Comparison of ENCODE assay signal across 16 cellular contexts in the genomic region with DNA sequence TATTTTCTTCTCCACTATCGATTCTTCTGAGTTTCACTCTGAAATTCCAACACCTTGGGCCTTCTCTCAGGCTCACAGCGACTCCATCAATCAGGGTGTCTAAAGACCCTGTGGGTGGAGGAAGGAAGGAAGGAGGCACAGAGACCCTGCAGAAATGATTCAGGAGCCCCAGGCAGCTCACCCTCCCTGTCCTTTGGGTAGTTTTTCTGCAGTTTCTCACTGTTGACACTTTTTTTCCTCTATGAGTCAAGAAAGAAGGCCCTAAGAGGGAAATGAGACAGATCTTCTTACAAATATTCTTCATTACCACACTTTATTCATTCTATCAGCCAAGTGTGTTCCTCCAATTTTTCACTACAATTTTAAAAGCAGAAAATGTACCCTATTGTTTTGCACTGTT. TPM values are rescaled to one million over a fixed set of nuclear protein-coding genes. Genes with fewer than 3 reads are reported as not detected.
DNase-seq lines count a peak whose midpoint lies in the region; ATAC-seq, FAIRE-seq and TF ChIP-seq lines count a peak whose summit lies in the region.
"Had no signal": no experiment of that assay in that cellular context is flagged by ENCODE, and none has a peak within 500 bp of the region (broad histone marks: within the 10 kb centered on the region; RNA-seq: fewer than 3 reads in every experiment).

No MANE protein-coding gene starts in this region.

- TF ChIP-seq POLR2A in GM12878 (IDR thresholded peaks at IDR 0.05; ENCODE audit: low read depth, low read length) (no peak), gastroesophageal sphincter (IDR thresholded peaks at IDR 0.05) (no peak)

- SMC1A ChIA-PET in GM12878 (lab: Charles Lee; ENCODE audit: uncharacterized antibody, unreplicated experiment), result interaction anchor here (1.2 kb wide), 1 partner anchor 96 kb away, joined by 3 read pairs; no protein-coding TSS in a partner anchor

- DNase-seq in GM12878 (ENCODE audit: low read depth, low spot score) (no peak), NCI-H1048 (lab: John Stamatoyannopoulos, UW) (no peak), DMS79 treated with DMSO at 0.1 percent for 48 hours (lab: John Stamatoyannopoulos, UW) (no peak)
- DNase-seq: activated CD4-positive, alpha-beta T cell treated with anti-CD3 and anti-CD28 coated beads, Interleukin-2, amount 10 ng/mL, durations not matched to agents 7 days and 5 days; Caco-2; central memory CD4-positive, alpha-beta T cell; NCI-H2029 treated with DMSO at 0.1 percent for 48 hours; stimulated activated CD4-positive, alpha-beta T cell treated with anti-CD3 and anti-CD28 coated beads, Interleukin-2, amount 100 ng/mL, for 24 hours; stimulated activated naive CD8-positive, alpha-beta T cell treated with anti-CD3 and anti-CD28 coated beads, Interleukin-15, Interleukin-2, amounts not matched to agents 100 U/mL and 50 U/mL, for 24 hours had no signal

- no peak for TF ChIP-seq RAD21 in GM12878 (IDR thresholded peaks at IDR 0.05; ENCODE audit: insufficient read depth, low read depth, low read length)

- BruUV-seq in GM12878 (replicated peaks; lab: Mats Ljungman, UMichigan), result no TSS peak

- no peak for FAIRE-seq in GM12878 (lab: Jason Lieb, UNC)
- FAIRE-seq: H1 had no signal

- CTCF ChIA-PET in GM12878 (lab: Yijun Ruan, JAX), result interaction anchor here (0.8 to 1.0 kb wide), 2 partner anchors 32 to 36 kb away, joined by 3 read pairs; no protein-coding TSS in a partner anchor

- RAD21 ChIA-PET in GM12878 (lab: Charles Lee; ENCODE audit: unreplicated experiment), result no interaction called here

- peaks cover 25% of the 10 kb centered on the region for H3K4me1 ChIP-seq in GM12878 (ENCODE audit: control insufficient read depth, insufficient read depth, low read length)
- H3K4me1 ChIP-seq in gastroesophageal sphincter, result no peaks in the 10 kb centered on the region
- H3K4me1 ChIP-seq: Caco-2 had no signal

- intact Hi-C loops in GM12878 (cut with micrococcal nuclease; ENCODE audit: unreplicated experiment), result no loop called here

- 2% methylated on average over 2 of the region's 2 CpGs for WGBS in GM12878 (ENCODE audit: insufficient coverage, insufficient replicate concordance, low lambda C conversion rate, missing lambda C conversion rate)
- WGBS in gastroesophageal sphincter (ENCODE audit: low coverage in 1 of 2), 2 donors, result 43 to 64% methylated on average over 2 of the region's 2 CpGs

- H4K20me1 ChIP-seq in GM12878 (ENCODE audit: control insufficient read depth, insufficient read depth), result no peaks in the 10 kb centered on the region

- POLR2A ChIA-PET in GM12878 (lab: Charles Lee), result interaction anchor here (0.7 kb wide), 1 partner anchor 23 kb away, joined by 6 read pairs; no protein-coding TSS in a partner anchor

- peak; percentile 26 for ATAC-seq in GM19035 (IDR thresholded peaks at IDR 0.05; ENCODE audit: unreplicated experiment)
- ATAC-seq in GM21737 (IDR thresholded peaks at IDR 0.05; ENCODE audit: unreplicated experiment), result peak; percentile 23
- ATAC-seq in HG03159 (IDR thresholded peaks at IDR 0.05; ENCODE audit: unreplicated experiment), result peak; percentile 28
- peak; percentile 18; the same call in 2 of the 3 replicates for ATAC-seq in GM12878
- no peak for ATAC-seq in gastroesophageal sphincter
- ATAC-seq: stimulated activated naive CD8-positive, alpha-beta T cell treated with anti-CD3 and anti-CD28 coated beads, Interleukin-15, Interleukin-2, amounts not matched to agents 100 U/mL and 50 U/mL, for 24 hours had no signal

- H3K9me3 ChIP-seq in GM12878 (replicated peaks; ENCODE audit: control insufficient read depth, insufficient read depth, low read length) (no peaks in the 10 kb centered on the region), gastroesophageal sphincter (no peaks in the 10 kb centered on the region)
- H3K9me3 ChIP-seq: Caco-2 had no signal

- no peak overlapping the region for H2AFZ ChIP-seq in GM12878 (ENCODE audit: control insufficient read depth, low read depth, low read length)

- 0 out of 2 replicates have a peak overlapping the region, but pooled peaks have one; percentile 9 for H3K9ac ChIP-seq in GM12878 (ENCODE audit: control insufficient read depth, insufficient read depth, low read length)

- no peaks in the 10 kb centered on the region; a peak in 1 of 4 replicates for H3K27me3 ChIP-seq in GM12878 (replicated peaks in 1 of 2; ENCODE audit: control insufficient read depth in 2 of 2, insufficient read depth in 2 of 2, low read length in 1 of 2)
- H3K27me3 ChIP-seq in gastroesophageal sphincter, result peaks cover 17% of the 10 kb centered on the region

- in situ Hi-C loops in GM12878 (cut with MboI), result no loop called here

- H3K79me2 ChIP-seq in GM12878 (ENCODE audit: control insufficient read depth, insufficient read depth, low read length), result no peaks in the 10 kb centered on the region

- H3K36me3 ChIP-seq in GM12878 (ENCODE audit: control insufficient read depth in 2 of 2, insufficient read depth in 2 of 2, low read length in 1 of 2) (no peaks in the 10 kb centered on the region), gastroesophageal sphincter (no peaks in the 10 kb centered on the region)

- no peak overlapping the region for H3K27ac ChIP-seq in GM12878 (ENCODE audit: control insufficient read depth, insufficient read depth)
- no peak overlapping the region for H3K27ac ChIP-seq in gastroesophageal sphincter

- TF ChIP-seq EP300 in GM12878 (IDR thresholded peaks at IDR 0.05; ENCODE audit: borderline replicate concordance in 1 of 2, control insufficient read depth in 1 of 2, low read depth in 2 of 2, low read length in 2 of 2) (no peak), gastroesophageal sphincter (IDR thresholded peaks at IDR 0.05) (no peak)

- H3K4me3 ChIP-seq in GM12878, result peak overlapping the region; percentile 42; the same call in 1 of the 2 replicates
- no peak overlapping the region for H3K4me3 ChIP-seq in gastroesophageal sphincter

- peak overlapping the region; percentile 51 for H3K4me2 ChIP-seq in GM12878 (ENCODE audit: control insufficient read depth, insufficient read depth)

- TF ChIP-seq CTCF in GM12878 (IDR thresholded peaks at IDR 0.05 in 2 of 3, conservative IDR thresholded peaks at IDR 0.05 in 1 of 3; ENCODE audit: control insufficient read depth in 2 of 3, extremely low read depth in 1 of 3, insufficient read depth in 1 of 3, low read depth in 3 of 3, low read length in 3 of 3) (no peak), gastroesophageal sphincter (IDR thresholded peaks at IDR 0.05) (no peak)

TF ChIP-seq in GM12878, 131 proteins besides CTCF, POLR2A, EP300 and RAD21 (continues in another document):
- TF ChIP-seq GABPA (IDR thresholded peaks at IDR 0.05; ENCODE audit: low read depth) (no peak), NBN (IDR thresholded peaks at IDR 0.05) (no peak), RBBP5 (conservative IDR thresholded peaks at IDR 0.05) (no peak), JUNB (IDR thresholded peaks at IDR 0.05) (no peak), REST (IDR thresholded peaks at IDR 0.05; ENCODE audit: low read depth, low read length) (no peak), IKZF2 (IDR thresholded peaks at IDR 0.05) (no peak), PAX8 (IDR thresholded peaks at IDR 0.05) (no peak), ZNF217 (IDR thresholded peaks at IDR 0.05) (no peak), ZBED1 (IDR thresholded peaks at IDR 0.05; ENCODE audit: borderline replicate concordance) (no peak)

RNA-seq across cellular contexts. Expression of gene TBXT, which starts 34.2 kb away (rescaled TPM):
- total RNA-seq in GM12878 (2013; cell fraction: nucleolus; rRNA removed), result 0.17 TPM in 1 of 2 replicates, not detected in the other
- total RNA-seq in GM12878 (2014; rRNA removed) (not detected in 2 replicates), GM12878 (2014; rRNA removed; fragmentation: Illumina TruSeq; extraction: Trizol) (not detected in 2 replicates), GM12878 (2021) (not detected in 2 replicates), gastroesophageal sphincter (not detected)
- polyA plus RNA-seq in GM12878 (2011; ENCODE audit: low read depth), result 0.64 TPM
- polyA plus RNA-seq in GM12878 (2011; rRNA removed) (2.1 and 2.5 TPM in 2 replicates), GM12878 (2014; fragmentation: Illumina TruSeq; extraction: Trizol) (not detected in 2 replicates), GM12878 (2014; fragmentation: Nextera tagmentation; extraction: Ambion mirVana) (not detected), GM12878 (2014; rRNA removed) (0.04 TPM in 1 of 2 replicates, not detected in the other), GM12878 (2016; fragmentation: Nextera tagmentation; extraction: Ambion mirVana) (under 1 TPM in 1 of 2 experiments, not detected in 1; 0.06 TPM)
- polyA plus RNA-seq in GM12878 (2011; cell fraction: cytosol; rRNA removed), result 3.5 and 4.7 TPM in 2 replicates
- 10.0 and 11.5 TPM in 2 replicates for polyA plus RNA-seq in GM12878 (2011; cell fraction: nucleus; rRNA removed)
- polyA plus RNA-seq in GM12878 (2012), result 1.6 and 1.8 TPM in 2 replicates
- 1.1 and 2.0 TPM in 2 replicates for polyA minus RNA-seq in GM12878 (2011; rRNA and poly(A)+ RNA removed)
- 1.1 and 1.6 TPM in 2 replicates for polyA minus RNA-seq in GM12878 (2011; cell fraction: cytosol; rRNA and poly(A)+ RNA removed)
- polyA minus RNA-seq in GM12878 (2011; cell fraction: nucleus; rRNA and poly(A)+ RNA removed), result 0.86 and 1.1 TPM in 2 replicates
- total RNA-seq: activated CD4-positive, alpha-beta T cell treated with anti-CD3 and anti-CD28 coated beads, Interleukin-2, amount 10 ng/mL, durations not matched to agents 7 days and 5 days; Caco-2; epithelial cell of proximal tubule; mesothelial cell of epicardium had no signal
